ENCODE assay signal across 1 cellular context in the genomic region with DNA sequence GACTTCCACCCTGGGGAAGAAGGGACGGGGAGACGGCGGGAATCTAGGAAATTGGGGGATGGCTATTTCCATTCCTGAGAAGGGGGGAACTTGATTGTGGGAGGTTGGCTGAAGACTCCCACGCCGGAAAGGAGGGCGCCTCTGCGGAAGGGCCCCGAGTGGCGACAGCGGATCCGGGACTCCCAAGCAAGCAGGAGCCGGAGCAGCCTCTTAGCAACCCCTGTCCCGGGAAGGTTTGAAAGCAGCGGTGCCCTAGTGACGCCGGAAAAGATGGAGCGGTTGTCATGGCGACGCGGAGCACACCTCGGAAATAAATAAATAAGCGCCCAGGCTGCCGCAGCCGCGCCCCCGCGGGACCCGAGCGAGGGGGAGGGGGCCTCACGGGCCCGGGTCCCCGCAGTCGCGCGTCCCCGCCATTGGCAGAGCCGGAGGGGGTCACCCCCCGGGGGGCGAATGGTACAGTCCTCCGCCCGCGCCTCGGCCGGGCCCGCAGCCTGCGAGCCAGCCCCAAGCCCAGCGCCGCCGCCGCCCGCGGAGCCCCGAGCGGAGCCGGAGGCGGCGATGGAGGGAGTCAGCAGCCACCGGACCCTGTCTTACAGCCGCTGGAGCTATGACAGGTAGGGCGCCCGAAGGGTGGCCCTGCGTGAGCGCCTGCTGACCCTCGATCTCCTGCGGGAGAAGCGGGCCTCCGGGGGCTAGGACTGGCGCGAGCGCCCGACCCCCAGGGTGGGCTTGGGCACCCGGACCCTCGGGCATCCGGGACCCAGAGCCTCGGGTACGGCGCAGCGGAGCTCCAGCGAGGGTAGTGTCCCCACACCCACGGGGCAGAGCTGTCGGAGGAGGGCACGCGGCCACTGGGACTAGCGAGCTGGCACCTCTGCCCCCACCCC.
TF ChIP-seq lines count a peak whose summit lies in the region.

No MANE protein-coding gene starts in this region.

TF ChIP-seq in neural cell, 6 proteins besides CTCF, POLR2A, EP300 and RAD21 (continued from another document):
- no peak for TF ChIP-seq EZH2 (IDR thresholded peaks at IDR 0.05; ENCODE audit: borderline replicate concordance, insufficient read depth, low read length, poor library complexity, severe bottlenecking)
- TF ChIP-seq MXI1 (conservative IDR thresholded peaks at IDR 0.05; ENCODE audit: poor library complexity, severe bottlenecking) = peak; percentile 89
